8 cellular contexts compared by ENCODE assay signal in the genomic region with DNA sequence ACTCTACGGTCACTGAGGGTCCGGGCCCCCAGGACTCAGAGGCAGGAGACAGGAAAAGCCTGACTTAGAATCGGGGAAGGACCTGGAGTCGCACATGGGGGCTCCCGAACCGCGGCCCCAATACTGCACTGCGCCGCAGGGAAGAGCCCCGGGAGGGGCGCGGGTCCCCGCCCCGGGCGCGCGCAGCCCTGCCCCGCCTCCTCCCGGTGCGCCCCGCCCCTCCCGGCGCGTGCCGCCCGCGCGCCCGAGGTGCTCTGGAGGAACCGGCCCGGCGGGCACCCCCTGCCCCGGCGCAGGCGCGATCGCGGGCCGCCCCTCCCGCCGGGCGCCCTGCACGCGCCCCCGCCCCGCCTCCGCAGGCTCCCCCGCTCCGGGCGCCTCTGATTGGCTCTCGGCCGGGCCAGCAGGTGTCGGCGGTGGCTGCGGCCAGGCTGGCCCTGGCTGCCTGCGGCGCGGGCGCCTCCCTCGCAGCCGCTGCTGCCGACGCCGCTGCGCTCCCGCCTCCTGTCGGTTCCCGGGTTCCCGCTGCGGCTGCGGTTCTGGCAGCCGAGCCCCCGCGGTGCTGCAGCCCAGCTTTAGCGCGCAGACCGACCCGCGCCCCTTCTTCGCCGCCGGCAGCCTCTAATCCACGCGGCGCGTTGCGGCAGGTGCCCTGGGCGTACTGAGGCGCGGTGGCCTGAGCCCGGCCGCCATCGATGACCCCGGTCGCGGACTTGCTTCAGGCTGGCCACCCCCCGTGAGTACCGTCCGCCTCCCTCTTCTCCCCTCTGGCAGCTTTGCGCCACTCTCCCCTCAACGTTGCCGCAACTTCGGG. TPM values are rescaled to one million over a fixed set of nuclear protein-coding genes. Genes with fewer than 3 reads are reported as not detected.
A peak's percentile ranks its signal among the peaks of the same experiment; 100 is the strongest.
DNase-seq lines count a peak whose midpoint lies in the region; ATAC-seq, FAIRE-seq and TF ChIP-seq lines count a peak whose summit lies in the region.

A gene (plus strand): TSS at position 429 of the 814 bp plus-strand sequence. CDS start 91,208 bp downstream, outside the sequence.

- peaks cover 52% of the 10 kb centered on the region for H3K27me3 Mint-ChIP-seq in activated naive CD8-positive, alpha-beta T cell treated with anti-CD3 and anti-CD28 coated beads, Interleukin-2, amount 50 U/mL, for 24 hours

- no peaks in the 10 kb centered on the region for H3K36me3 Mint-ChIP-seq in activated naive CD8-positive, alpha-beta T cell treated with anti-CD3 and anti-CD28 coated beads, Interleukin-2, amount 50 U/mL, for 24 hours (ENCODE audit: low read depth)

- H3K9me3 Mint-ChIP-seq in activated naive CD8-positive, alpha-beta T cell treated with anti-CD3 and anti-CD28 coated beads, Interleukin-2, amount 50 U/mL, for 24 hours, result no peaks in the 10 kb centered on the region

- H3K4me3 ChIP-seq in AG10803 (ENCODE audit: low read length) (peak within 1 kb of the TSS; percentile 27), psoas muscle (peak within 1 kb of the TSS; percentile 75)

- peaks cover 4 to 39% (median 5%) of the 10 kb centered on the region in 3 donors for H3K27me3 ChIP-seq in psoas muscle (ENCODE audit: insufficient read depth in 3 of 3, low read length in 2 of 3)

- DNase-seq in AG10803 (ENCODE audit: low read depth), result peak; percentile 1
- DNase-seq in GM18507 (ENCODE audit: extremely low spot score, insufficient read length, low read depth), result peak; percentile 36
- DNase-seq in NCI-H2171 treated with DMSO at 0.1 percent for 48 hours (lab: John Stamatoyannopoulos, UW), result peak; percentile 62
- no peak for DNase-seq in activated naive CD8-positive, alpha-beta T cell treated with anti-CD3 and anti-CD28 coated beads, Interleukin-2, amount 50 U/mL, for 24 hours
- peak; percentile 52 to 77 for DNase-seq in hippocampal formation (lab: John Stamatoyannopoulos, UW)
- DNase-seq in psoas muscle, result peak; percentile 51 to 83
- DNase-seq in stimulated activated CD4-positive, alpha-beta T cell treated with anti-CD3 and anti-CD28 coated beads, Interleukin-1b, Interleukin-23, amount 100 ng/mL, for 48 hours, result no peak

- H3K4me1 Mint-ChIP-seq in activated naive CD8-positive, alpha-beta T cell treated with anti-CD3 and anti-CD28 coated beads, Interleukin-2, amount 50 U/mL, for 24 hours, result peaks cover 15% of the 10 kb centered on the region

- TF ChIP-seq CTCF in AG10803 (conservative IDR thresholded peaks at IDR 0.05; ENCODE audit: low read length), result no peak
- TF ChIP-seq CTCF in psoas muscle (IDR thresholded peaks at IDR 0.05), result peak; percentile 3

- no peak for FAIRE-seq in GM18507 (lab: Jason Lieb, UNC)

- intact Hi-C loops in psoas muscle (cut with DNase I), result no loop called here

- 0 to 1% (median 1%) methylated on average over 44 to 102 of the region's 103 CpGs for WGBS in psoas muscle, 3 donors

- H3K4me3 Mint-ChIP-seq in activated naive CD8-positive, alpha-beta T cell treated with anti-CD3 and anti-CD28 coated beads, Interleukin-2, amount 50 U/mL, for 24 hours, result peak within 1 kb of the TSS; percentile 53

- peaks cover 15% of the 10 kb centered on the region for H3K4me1 ChIP-seq in psoas muscle

- no peak within 1 kb of the TSS for H3K27ac ChIP-seq in psoas muscle

- H3K9me3 ChIP-seq in psoas muscle, result no peaks in the 10 kb centered on the region

- no peaks in the 10 kb centered on the region for H3K36me3 ChIP-seq in psoas muscle (ENCODE audit: insufficient read depth in 1 of 2, low read depth in 1 of 2)

- peak; percentile 45 for ATAC-seq in HG02938 (IDR thresholded peaks at IDR 0.05; ENCODE audit: unreplicated experiment)
- ATAC-seq in activated naive CD8-positive, alpha-beta T cell treated with anti-CD3 and anti-CD28 coated beads, Interleukin-2, amount 50 U/mL, for 24 hours, result no peak
- peak; percentile 89 to 98 (median 94) for ATAC-seq in psoas muscle

- no peak within 1 kb of the TSS for H3K27ac Mint-ChIP-seq in activated naive CD8-positive, alpha-beta T cell treated with anti-CD3 and anti-CD28 coated beads, Interleukin-2, amount 50 U/mL, for 24 hours

RNA-seq across cellular contexts. Expression of the gene that starts here (rescaled TPM):
- 1 to 10 TPM; 1.1 to 2.8 (median 1.9) TPM for total RNA-seq in psoas muscle
- polyA plus RNA-seq in psoas muscle, result under 1 TPM; 0.35 to 0.90 (median 0.62) TPM

Comparison
In these comparisons a context has a peak if more than half of its experiments do, and no peak if none do; other contexts are left out.
1. DNase-seq: peak in AG10803 (single experiment), GM18507 (single experiment), NCI-H2171 treated with DMSO at 0.1 percent for 48 hours (single experiment), hippocampal formation (2 of 2) and psoas muscle (2 of 2); none in activated naive CD8-positive, alpha-beta T cell treated with anti-CD3 and anti-CD28 coated beads, Interleukin-2, amount 50 U/mL, for 24 hours (single experiment) and stimulated activated CD4-positive, alpha-beta T cell treated with anti-CD3 and anti-CD28 coated beads, Interleukin-1b, Interleukin-23, amount 100 ng/mL, for 48 hours (single experiment).